Comparison of ENCODE assay signal across 8 cellular contexts in the genomic region with DNA sequence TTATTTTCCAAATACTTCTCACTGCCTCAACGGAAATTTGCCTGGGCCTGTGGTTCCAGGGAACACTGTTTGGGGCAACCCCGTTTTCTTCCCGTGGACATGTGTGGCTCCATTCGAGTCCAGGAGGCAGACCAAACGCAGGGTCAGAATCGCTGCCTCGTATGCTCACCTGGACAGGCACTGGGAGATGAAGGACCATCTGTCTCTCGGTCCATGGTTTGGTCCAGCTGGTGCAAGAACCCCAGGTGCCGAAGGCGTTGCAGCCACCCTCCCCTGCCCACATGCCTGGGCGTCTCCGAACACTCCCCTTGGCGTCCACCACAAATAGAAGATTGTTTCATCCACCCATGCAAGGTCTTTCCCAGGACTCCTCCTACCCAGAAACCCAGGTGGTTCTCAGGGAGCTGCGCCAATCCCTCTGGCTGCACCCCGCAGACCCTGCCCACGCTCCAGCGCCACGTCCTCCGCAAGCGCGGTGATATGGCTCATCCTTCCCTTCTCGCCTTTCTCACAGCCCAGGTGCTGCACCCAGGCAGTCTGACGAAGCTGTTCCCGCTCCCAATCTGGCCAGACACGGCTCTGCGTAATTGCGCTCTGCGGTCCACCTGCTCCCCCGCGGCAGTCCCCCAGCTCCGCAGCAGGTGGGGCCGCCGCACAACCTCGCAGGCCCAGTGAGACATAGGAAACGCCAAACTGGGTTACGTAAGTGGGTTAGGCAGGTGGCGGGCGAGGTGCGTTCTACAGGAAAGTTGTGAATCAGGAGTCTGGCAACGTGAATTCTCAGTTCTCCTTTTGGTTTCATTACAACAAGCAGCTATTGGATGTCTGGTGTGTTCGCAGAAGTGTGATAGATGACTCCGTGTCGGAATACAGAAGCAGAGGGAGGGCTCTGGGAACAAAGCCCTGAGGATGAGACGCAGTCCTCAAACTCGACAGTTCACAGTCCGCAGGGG.
DNase-seq lines count a peak whose midpoint lies in the region; ATAC-seq and TF ChIP-seq lines count a peak whose summit lies in the region.

No MANE protein-coding gene starts in this region.

- H3K27ac Mint-ChIP-seq in endodermal cell = no peak overlapping the region

- POLR2A ChIA-PET in RWPE1 (lab: Yijun Ruan, JAX; ENCODE audit: low non-redundant PET) = no interaction called here

- peaks cover 26% of the 10 kb centered on the region for H3K27me3 ChIP-seq in endodermal cell (ENCODE audit: control insufficient read depth, insufficient read depth, low read length, poor library complexity, severe bottlenecking)

- peak; percentile 48 for ATAC-seq in GM19468 (IDR thresholded peaks at IDR 0.05; ENCODE audit: extremely low read depth, unreplicated experiment)

- H3K4me1 ChIP-seq in endodermal cell (ENCODE audit: control insufficient read depth, insufficient read depth, low read length) = no peaks in the 10 kb centered on the region

- H3K9me3 Mint-ChIP-seq in endodermal cell = no peaks in the 10 kb centered on the region

- H3K9me3 ChIP-seq in endodermal cell (ENCODE audit: control insufficient read depth, low read length) = no peaks in the 10 kb centered on the region

- H3K27ac ChIP-seq in RWPE1 (peak overlapping the region; percentile 82), endodermal cell (ENCODE audit: low read depth, low read length) (peak overlapping the region; percentile 8)

- H3K4me3 ChIP-seq in endodermal cell (ENCODE audit: low read length) = no peak overlapping the region

- H3K36me3 ChIP-seq in endodermal cell (ENCODE audit: control insufficient read depth, insufficient read depth, low read length) = no peaks in the 10 kb centered on the region

- H3K4me1 Mint-ChIP-seq in endodermal cell = peaks cover 6% of the 10 kb centered on the region

- DNase-seq in DMS 273 treated with DMSO at 0.1 percent for 48 hours (lab: John Stamatoyannopoulos, UW) = peak; percentile 34
- peak; percentile 24 for DNase-seq in HT-29 (ENCODE audit: low spot score)
- peak; percentile 81 for DNase-seq in RWPE1 (ENCODE audit: low spot score)
- peak; percentile 78 for DNase-seq in endodermal cell
- peak; percentile 23 for DNase-seq in midbrain (lab: John Stamatoyannopoulos, UW)
- peak; percentile 69 for DNase-seq in superior temporal gyrus (ENCODE audit: extremely low spot score)
- DNase-seq in amniotic stem cell (lab: John Stamatoyannopoulos, UW) = no peak

- WGBS in endodermal cell (ENCODE audit: insufficient coverage in 1 of 2, insufficient read length in 1 of 2), 2 experiments = 78% methylated on average over 27 to 45 of the region's 46 CpGs

- CTCF ChIA-PET in RWPE1 (lab: Yijun Ruan, JAX) = interaction anchor here (0.6 to 1.2 kb wide), 7 partner anchors 11 to 713 kb away, joined by 3 to 6 read pairs (median 3); no protein-coding TSS in a partner anchor

- no peaks in the 10 kb centered on the region for H3K36me3 Mint-ChIP-seq in endodermal cell (ENCODE audit: low read depth)

- H3K27me3 Mint-ChIP-seq in endodermal cell (ENCODE audit: insufficient read depth) = peaks cover 84% of the 10 kb centered on the region

- no peak overlapping the region for H3K9ac ChIP-seq in endodermal cell (ENCODE audit: extremely low read depth, low read length, poor library complexity, severe bottlenecking)

- peak overlapping the region; percentile 49 for H3K4me3 Mint-ChIP-seq in endodermal cell

- peak; percentile 64 for TF ChIP-seq CTCF in RWPE1 (conservative IDR thresholded peaks at IDR 0.05; ENCODE audit: low read depth)
- peak; percentile 60 for TF ChIP-seq CTCF in endodermal cell (conservative IDR thresholded peaks at IDR 0.05)
